Comparison of ENCODE assay signal across 8 cellular contexts in the genomic region with DNA sequence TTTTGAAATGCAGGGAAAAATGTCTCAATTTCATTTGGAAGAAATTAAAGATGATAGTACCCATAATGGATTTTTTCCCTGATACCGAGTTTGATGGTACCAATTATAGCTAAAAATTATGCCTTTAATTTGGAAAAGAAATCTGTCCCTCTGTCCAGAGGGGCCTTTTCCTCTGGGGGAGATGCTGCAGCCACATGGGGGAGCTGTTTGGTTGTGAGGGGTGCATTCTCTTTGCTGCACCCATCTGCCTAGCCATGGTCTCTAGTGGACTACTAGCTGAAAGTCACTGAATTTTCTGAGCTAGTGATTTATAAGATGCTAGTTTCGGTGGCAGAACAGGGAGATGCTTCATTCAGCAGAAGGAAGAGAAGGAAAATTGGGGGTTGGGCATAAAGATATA.
A peak's percentile ranks its signal among the peaks of the same experiment; 100 is the strongest.
DNase-seq lines count a peak whose midpoint lies in the region; ATAC-seq and TF ChIP-seq lines count a peak whose summit lies in the region.

No MANE protein-coding gene starts in this region.

- DNase-seq in activated T-cell treated with anti-CD3 and anti-CD28 coated beads, Interleukin-2, amount 50 U/mL, for 48 hours, result peak; percentile 57 to 58
- no peak for DNase-seq in activated T-cell treated with anti-CD3 and anti-CD28 coated beads, Interleukin-2, amount 50 U/mL, for 24 hours
- peak; percentile 6 for DNase-seq in fibroblast of gingiva (ENCODE audit: low read depth)
- peak; percentile 13 for DNase-seq in stimulated activated CD4-positive, alpha-beta T cell treated with anti-CD3 and anti-CD28 coated beads, Interleukin-2, amount 100 ng/mL, for 4 hours (ENCODE audit: low read depth)
- no peak for DNase-seq in hepatic stellate cell (ENCODE audit: low spot score)

- no peaks in the 10 kb centered on the region for H3K9me3 Mint-ChIP-seq in activated T-cell treated with anti-CD3 and anti-CD28 coated beads, Interleukin-2, amount 50 U/mL, for 24 hours

- ATAC-seq in SK-N-SH treated with all-trans-retinoic acid at 6 μM for 48 hours, result peak; percentile 71
- no peak for ATAC-seq in GM18519 (IDR thresholded peaks at IDR 0.05; ENCODE audit: low FRiP score, unreplicated experiment)
- no peak for ATAC-seq in GM21447 (IDR thresholded peaks at IDR 0.05; ENCODE audit: unreplicated experiment)

- H3K27ac Mint-ChIP-seq in activated T-cell treated with anti-CD3 and anti-CD28 coated beads, Interleukin-2, amount 50 U/mL, for 24 hours, result no peak overlapping the region

- peaks cover 23% of the 10 kb centered on the region for H3K4me1 Mint-ChIP-seq in activated T-cell treated with anti-CD3 and anti-CD28 coated beads, Interleukin-2, amount 50 U/mL, for 24 hours (ENCODE audit: low read depth)

- no peaks in the 10 kb centered on the region for H3K27me3 Mint-ChIP-seq in activated T-cell treated with anti-CD3 and anti-CD28 coated beads, Interleukin-2, amount 50 U/mL, for 24 hours

- no peak overlapping the region for H3K4me3 Mint-ChIP-seq in activated T-cell treated with anti-CD3 and anti-CD28 coated beads, Interleukin-2, amount 50 U/mL, for 24 hours

- H3K36me3 Mint-ChIP-seq in activated T-cell treated with anti-CD3 and anti-CD28 coated beads, Interleukin-2, amount 50 U/mL, for 24 hours (ENCODE audit: low read depth), result peaks cover 64% of the 10 kb centered on the region

TF ChIP-seq in SK-N-SH treated with all-trans-retinoic acid at 6 μM for 48 hours, 23 proteins besides CTCF, POLR2A, EP300 and RAD21:
- no peak for TF ChIP-seq ZFP3 (CRISPR knock-in tag; IDR thresholded peaks at IDR 0.05)
- no peak for TF ChIP-seq OSR1 (CRISPR knock-in tag; IDR thresholded peaks at IDR 0.05)
- TF ChIP-seq ZFP30 (CRISPR knock-in tag; IDR thresholded peaks at IDR 0.05), result no peak

Comparison
In these comparisons a context has a peak if more than half of its experiments do, and no peak if none do; other contexts are left out.
1. DNase-seq: peak in activated T-cell treated with anti-CD3 and anti-CD28 coated beads, Interleukin-2, amount 50 U/mL, for 48 hours (2 of 2), fibroblast of gingiva (single experiment) and stimulated activated CD4-positive, alpha-beta T cell treated with anti-CD3 and anti-CD28 coated beads, Interleukin-2, amount 100 ng/mL, for 4 hours (single experiment); none in activated T-cell treated with anti-CD3 and anti-CD28 coated beads, Interleukin-2, amount 50 U/mL, for 24 hours (single experiment) and hepatic stellate cell (single experiment).